ENCODE assay signal across 28 cellular contexts in genomic region chr7:113188396-113188795, GRCh38.
"Had no signal": no experiment of that assay in that cellular context is flagged by ENCODE, and none has a peak within 500 bp of the region (broad histone marks: within the 10 kb centered on the region; RNA-seq: fewer than 3 reads in every experiment).

No MANE protein-coding gene starts in this region.

- H3K4me1 ChIP-seq: Peyer's patch had no signal

- H3K36me3 ChIP-seq: Peyer's patch, SJSA1 had no signal

- H3K4me3 ChIP-seq: Peyer's patch, SJSA1 had no signal

- H3K27me3 ChIP-seq: Peyer's patch, SJSA1 had no signal

- H3K9me3 ChIP-seq: Peyer's patch, SJSA1, SK-N-SH had no signal

- ATAC-seq: activated CD8-positive, alpha-beta memory T cell treated with anti-CD3 and anti-CD28 coated beads, Interleukin-2, amount 10 ng/mL, durations not matched to agents 7 days and 5 days; activated naive CD8-positive, alpha-beta T cell treated with anti-CD3 and anti-CD28 coated beads, Interleukin-2, amount 50 U/mL, for 24 hours; PC-3 had no signal

- H3K4me2 ChIP-seq: SK-N-SH had no signal

- DNase-seq: activated CD4-positive, alpha-beta memory T cell treated with anti-CD3 and anti-CD28 coated beads, Interleukin-2, amount 10 ng/mL, durations not matched to agents 7 days and 5 days; activated CD4-positive, alpha-beta T cell treated with anti-CD3 and anti-CD28 coated beads for 1 hour; activated CD4-positive, alpha-beta T cell treated with anti-CD3 and anti-CD28 coated beads for 48 hours; activated CD4-positive, CD25-positive, alpha-beta regulatory T cell; activated CD8-positive, alpha-beta memory T cell treated with anti-CD3 and anti-CD28 coated beads for 24 hours; activated CD8-positive, alpha-beta memory T cell treated with anti-CD3 and anti-CD28 coated beads, Interleukin-2, amount 10 ng/mL, durations not matched to agents 7 days and 5 days; activated CD8-positive, alpha-beta memory T cell treated with anti-CD3 and anti-CD28 coated beads, Interleukin-2, amount 50 U/mL, for 48 hours; activated effector memory CD4-positive, alpha-beta T cell treated with Interleukin-2 at 50 U/mL for 16 hours; activated naive CD4-positive, alpha-beta T cell treated with anti-CD3 and anti-CD28 coated beads, Interleukin-2, amount 10 ng/mL, durations not matched to agents 7 days and 5 days; activated naive CD8-positive, alpha-beta T cell treated with anti-CD3 and anti-CD28 coated beads, Interleukin-2, amount 50 U/mL, for 24 hours; activated T-cell treated with anti-CD3 and anti-CD28 coated beads, Interleukin-2, amount 50 U/mL, for 48 hours; anterior cingulate cortex; central memory CD4-positive, alpha-beta T cell; Karpas-422; NCI-H1105; NCI-H1417 treated with DMSO at 0.1 percent for 48 hours; NCI-H187 treated with DMSO at 0.1 percent for 48 hours; NCI-H2081; NCI-H226; NCI-H446 treated with DMSO at 0.1 percent for 48 hours; NCI-H524 treated with DMSO at 0.1 percent for 48 hours; PC-3; Peyer's patch; RPMI8226; SHP77 treated with DMSO at 0.1 percent for 48 hours; SK-N-SH had no signal

- H3K9ac ChIP-seq: SK-N-SH had no signal

- H3K27ac ChIP-seq: Peyer's patch, SJSA1, VCaP had no signal
